In the genomic region with DNA sequence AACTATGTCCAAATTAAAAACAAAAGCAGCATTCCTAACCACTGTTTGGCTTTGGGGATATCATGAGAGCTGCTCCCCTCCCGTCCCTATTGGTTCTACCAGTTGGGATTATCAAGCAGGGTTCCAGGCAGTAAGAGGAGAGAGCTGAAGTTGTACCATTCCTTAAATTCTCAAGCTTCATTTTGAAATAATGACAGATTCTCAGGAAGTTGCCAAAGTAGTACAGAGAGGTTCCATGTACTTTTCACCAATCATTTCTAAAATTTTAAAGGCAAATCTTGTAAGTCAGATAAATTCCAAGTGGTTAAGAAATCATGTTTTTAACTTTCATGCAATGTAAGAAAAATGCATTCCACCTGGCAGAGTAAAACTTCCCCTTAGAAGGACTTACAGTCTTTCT, we compare ENCODE assay signal across 26 cellular contexts.
"Had no signal": no experiment of that assay in that cellular context is flagged by ENCODE, and none has a peak within 500 bp of the region (broad histone marks: within the 10 kb centered on the region; RNA-seq: fewer than 3 reads in every experiment).

No MANE protein-coding gene starts in this region.

- H3K4me3 Mint-ChIP-seq: activated CD4-positive, alpha-beta memory T cell treated with anti-CD3 and anti-CD28 coated beads, Interleukin-2, amount 10 ng/mL, durations not matched to agents 7 days and 5 days; activated CD4-positive, alpha-beta T cell treated with anti-CD3 and anti-CD28 coated beads for 36 hours; activated naive CD4-positive, alpha-beta T cell treated with anti-CD3 and anti-CD28 coated beads, Interleukin-2, amount 50 U/mL, for 24 hours; activated T-helper 1 cell treated with anti-CD3 and anti-CD28 coated beads, Interleukin-12 subunit alpha, Interleukin-12 subunit beta, Interleukin-2, Interleukin-4 antibody, amounts not matched to agents 30 ng/mL and 10 ng/mL and 1 ng/mL, durations not matched to agents 14 hours and 24 hours and 36 hours had no signal

- H3K9ac ChIP-seq: SK-N-SH had no signal

- H3K27ac Mint-ChIP-seq: activated CD4-positive, alpha-beta memory T cell treated with anti-CD3 and anti-CD28 coated beads, Interleukin-2, amount 10 ng/mL, durations not matched to agents 7 days and 5 days; activated CD4-positive, alpha-beta T cell treated with anti-CD3 and anti-CD28 coated beads for 36 hours; activated naive CD4-positive, alpha-beta T cell treated with anti-CD3 and anti-CD28 coated beads, Interleukin-2, amount 50 U/mL, for 24 hours; activated T-helper 1 cell treated with anti-CD3 and anti-CD28 coated beads, Interleukin-12 subunit alpha, Interleukin-12 subunit beta, Interleukin-2, Interleukin-4 antibody, amounts not matched to agents 30 ng/mL and 10 ng/mL and 1 ng/mL, durations not matched to agents 14 hours and 24 hours and 36 hours had no signal

- H3K27me3 Mint-ChIP-seq: activated CD4-positive, alpha-beta memory T cell treated with anti-CD3 and anti-CD28 coated beads, Interleukin-2, amount 10 ng/mL, durations not matched to agents 7 days and 5 days; activated CD4-positive, alpha-beta T cell treated with anti-CD3 and anti-CD28 coated beads for 36 hours; activated naive CD4-positive, alpha-beta T cell treated with anti-CD3 and anti-CD28 coated beads, Interleukin-2, amount 50 U/mL, for 24 hours had no signal

- H3K4me1 ChIP-seq: Peyer's patch, SJCRH30 had no signal

- H3K9me3 Mint-ChIP-seq: activated CD4-positive, alpha-beta memory T cell treated with anti-CD3 and anti-CD28 coated beads, Interleukin-2, amount 10 ng/mL, durations not matched to agents 7 days and 5 days; activated T-helper 1 cell treated with anti-CD3 and anti-CD28 coated beads, Interleukin-12 subunit alpha, Interleukin-12 subunit beta, Interleukin-2, Interleukin-4 antibody, amounts not matched to agents 30 ng/mL and 10 ng/mL and 1 ng/mL, durations not matched to agents 14 hours and 24 hours and 36 hours had no signal

- H3K4me1 Mint-ChIP-seq: activated CD4-positive, alpha-beta memory T cell treated with anti-CD3 and anti-CD28 coated beads, Interleukin-2, amount 10 ng/mL, durations not matched to agents 7 days and 5 days had no signal

- H3K4me3 ChIP-seq: Peyer's patch, SJCRH30 had no signal

- H3K36me3 ChIP-seq: brain microvascular endothelial cell, SJCRH30 had no signal

- H3K4me2 ChIP-seq: SK-N-SH had no signal

- H3K27ac ChIP-seq: brain microvascular endothelial cell, Peyer's patch, RWPE1, SJCRH30, VCaP had no signal

- H3K9me3 ChIP-seq: Peyer's patch, SJCRH30, SK-N-SH had no signal

- H3K27me3 ChIP-seq: brain microvascular endothelial cell, Peyer's patch, SJCRH30 had no signal

- DNase-seq: activated CD4-positive, alpha-beta memory T cell treated with anti-CD3 and anti-CD28 coated beads, Interleukin-2, amount 10 ng/mL, durations not matched to agents 7 days and 5 days; activated CD4-positive, alpha-beta T cell treated with anti-CD3 and anti-CD28 coated beads for 36 hours; activated CD4-positive, alpha-beta T cell treated with anti-CD3 and anti-CD28 coated beads, Interleukin-2, amount 50 U/mL, for 1 hour; activated CD8-positive, alpha-beta memory T cell treated with anti-CD3 and anti-CD28 coated beads, Interleukin-2, amount 50 U/mL, for 4 hours; activated effector memory CD4-positive, alpha-beta T cell treated with Interleukin-2 at 50 U/mL for 16 hours; activated naive CD4-positive, alpha-beta T cell; brain microvascular endothelial cell; cerebellar nuclear complex; MM.1S; NCI-H1105; NCI-H1436; NCI-H187; NCI-H2081; NCI-H510A treated with DMSO at 0.1 percent for 48 hours; NCI-H69; NK-92 treated with Interleukin-12 subunit alpha and Interleukin-12 subunit beta, amount 100 ng/mL, for 24 hours; OCI-M1; Peyer's patch; Right ventricle myocardium superior; SJCRH30; SK-N-SH; T-helper 1 cell had no signal
